10 cellular contexts compared by ENCODE assay signal in genomic region chr1:173864179-173864867, GRCh38. TPM values are rescaled to one million over a fixed set of nuclear protein-coding genes. Genes with fewer than 3 reads are reported as not detected.
A peak's percentile ranks its signal among the peaks of the same experiment; 100 is the strongest.
DNase-seq lines count a peak whose midpoint lies in the region; ATAC-seq and TF ChIP-seq lines count a peak whose summit lies in the region.
"Had no signal": no experiment of that assay in that cellular context is flagged by ENCODE, and none has a peak within 500 bp of the region (broad histone marks: within the 10 kb centered on the region; RNA-seq: fewer than 3 reads in every experiment).

No MANE protein-coding gene starts in this region.

- H3K4me1 ChIP-seq in OCI-LY3 (ENCODE audit: low read length) = peaks cover 40% of the 10 kb centered on the region

- H3K9me3 ChIP-seq in OCI-LY3 (ENCODE audit: insufficient read depth, low read length) = no peaks in the 10 kb centered on the region

- H3K4me3 Mint-ChIP-seq in chondrocyte (ENCODE audit: unreplicated experiment) (peak overlapping the region; percentile 91), progenitor cell of endocrine pancreas (ENCODE audit: low read depth) (peak overlapping the region; percentile 99)

- H3K79me2 ChIP-seq in OCI-LY3 (ENCODE audit: low read length) = peaks cover 35% of the 10 kb centered on the region

- peak overlapping the region; percentile 90; the same call in 1 of the 2 replicates for H3K4me3 ChIP-seq in OCI-LY3 (ENCODE audit: low read length)

- no peaks in the 10 kb centered on the region for H3K27me3 Mint-ChIP-seq in chondrocyte (ENCODE audit: low read depth)
- H3K27me3 Mint-ChIP-seq in progenitor cell of endocrine pancreas = no peaks in the 10 kb centered on the region

- peaks cover 43% of the 10 kb centered on the region for H4K20me1 ChIP-seq in OCI-LY3 (ENCODE audit: insufficient read depth, low read length)

- H3K4me1 Mint-ChIP-seq in chondrocyte (ENCODE audit: low read depth) = peaks cover 46% of the 10 kb centered on the region
- H3K4me1 Mint-ChIP-seq in progenitor cell of endocrine pancreas (ENCODE audit: low read depth) = peaks cover 28% of the 10 kb centered on the region

- no peak overlapping the region for H2AFZ ChIP-seq in OCI-LY3 (ENCODE audit: low read depth, low read length)

- intact Hi-C loops in Right ventricle myocardium inferior (cut with DNase I) = no loop called here

- H3K9ac ChIP-seq in OCI-LY3 (ENCODE audit: low read length) = no peak overlapping the region

- H3K27me3 ChIP-seq in OCI-LY3 (ENCODE audit: low read depth, low read length) = no peaks in the 10 kb centered on the region

- H3K27ac Mint-ChIP-seq in chondrocyte (ENCODE audit: unreplicated experiment) (peak overlapping the region; percentile 51), progenitor cell of endocrine pancreas (peak overlapping the region; percentile 100)

- H3K9me3 Mint-ChIP-seq in chondrocyte (ENCODE audit: low read depth) (no peaks in the 10 kb centered on the region), progenitor cell of endocrine pancreas (ENCODE audit: low read depth) (no peaks in the 10 kb centered on the region)

- peak overlapping the region; percentile 95 for H3K4me2 ChIP-seq in OCI-LY3 (ENCODE audit: low read length)

- peak overlapping the region; percentile 82 for H3K27ac ChIP-seq in OCI-LY3 (ENCODE audit: low read length)

- ATAC-seq in Right ventricle myocardium inferior (no peak), GM18858 (IDR thresholded peaks at IDR 0.05; ENCODE audit: unreplicated experiment) (no peak)

- H3K36me3 ChIP-seq in OCI-LY3 (replicated peaks; ENCODE audit: low read depth, low read length) = peaks cover 58% of the 10 kb centered on the region

- DNase-seq in DMS53 (lab: John Stamatoyannopoulos, UW) (peak; percentile 52), DMS53 treated with DMSO at 0.1 percent for 48 hours (lab: John Stamatoyannopoulos, UW; ENCODE audit: unreplicated experiment) (no peak), chondrocyte (ENCODE audit: low spot score) (no peak), progenitor cell of endocrine pancreas (ENCODE audit: low spot score, unreplicated experiment) (no peak), Right ventricle myocardium inferior (ENCODE audit: missing footprints) (no peak), middle frontal gyrus (ENCODE audit: extremely low spot score, low spot score) (no peak)
- DNase-seq: amygdala, SHP77 treated with DMSO at 0.1 percent for 48 hours had no signal

- H3K36me3 Mint-ChIP-seq in chondrocyte (ENCODE audit: low read depth) = peaks cover 34% of the 10 kb centered on the region
- H3K36me3 Mint-ChIP-seq in progenitor cell of endocrine pancreas (ENCODE audit: insufficient read depth) = peaks cover 41% of the 10 kb centered on the region

- TF ChIP-seq CTCF in OCI-LY3 (IDR thresholded peaks at IDR 0.05; ENCODE audit: low read depth, low read length) (no peak), chondrocyte (IDR thresholded peaks at IDR 0.05) (no peak), progenitor cell of endocrine pancreas (IDR thresholded peaks at IDR 0.05; ENCODE audit: unreplicated experiment) (no peak)

RNA-seq across cellular contexts. Expression of gene GAS5, which starts 3.5 kb away (rescaled TPM):
- total RNA-seq in chondrocyte (190 to 340 TPM (median 307 TPM) in 3 replicates), progenitor cell of endocrine pancreas (352 and 423 TPM in 2 replicates), Right ventricle myocardium inferior (46.4 TPM)

RNA-seq across cellular contexts. Expression of gene ZBTB37, which starts 3.9 kb away (rescaled TPM):
- total RNA-seq in chondrocyte (11.0 to 13.8 TPM (median 13.7 TPM) in 3 replicates), progenitor cell of endocrine pancreas (12.2 and 14.3 TPM in 2 replicates), Right ventricle myocardium inferior (7.7 TPM)

RNA-seq across cellular contexts. Expression of gene CENPL, which starts 39.6 kb away (rescaled TPM):
- total RNA-seq in chondrocyte = 8.2 to 10.9 TPM (median 9.6 TPM) in 3 replicates
- total RNA-seq in progenitor cell of endocrine pancreas = 11.6 and 12.0 TPM in 2 replicates
- 3.3 TPM for total RNA-seq in Right ventricle myocardium inferior

RNA-seq across cellular contexts. Expression of gene DARS2, which starts 39.9 kb away (rescaled TPM):
- total RNA-seq in chondrocyte (9.5 to 12.7 TPM (median 9.5 TPM) in 3 replicates), progenitor cell of endocrine pancreas (20.2 and 21.1 TPM in 2 replicates), Right ventricle myocardium inferior (13.5 TPM)

RNA-seq across cellular contexts. Expression of gene SERPINC1, which starts 52.8 kb away (rescaled TPM):
- total RNA-seq in chondrocyte (0.22 to 0.51 TPM in 2 of 3 replicates, not detected in the other), progenitor cell of endocrine pancreas (0.31 TPM in 1 of 2 replicates, not detected in the other), Right ventricle myocardium inferior (0.46 TPM)
